In genomic region chr6:20691185-20691584, GRCh38 we compare ENCODE assay signal across 24 cellular contexts.
A peak's percentile ranks its signal among the peaks of the same experiment; 100 is the strongest.
DNase-seq lines count a peak whose midpoint lies in the region; ATAC-seq and TF ChIP-seq lines count a peak whose summit lies in the region.
"Had no signal": no experiment of that assay in that cellular context is flagged by ENCODE, and none has a peak within 500 bp of the region (broad histone marks: within the 10 kb centered on the region; RNA-seq: fewer than 3 reads in every experiment).

No MANE protein-coding gene starts in this region.

- 100% methylated on average over 2 of the region's 5 CpGs for WGBS in mesenchymal stem cell
- 97% methylated on average over 5 of the region's 5 CpGs for WGBS in SK-N-SH (ENCODE audit: low lambda C conversion rate)

- no peaks in the 10 kb centered on the region for H3K9me3 Mint-ChIP-seq in Caco-2 (ENCODE audit: unreplicated experiment)
- no peaks in the 10 kb centered on the region for H3K9me3 Mint-ChIP-seq in activated CD8-positive, alpha-beta T cell treated with anti-CD3 and anti-CD28 coated beads, Interleukin-2, amount 10 ng/mL, durations not matched to agents 7 days and 5 days (ENCODE audit: insufficient read depth)
- H3K9me3 Mint-ChIP-seq: CD8-positive, alpha-beta T cell; T-helper 2 cell treated with Interferon-gamma antibody and Interleukin-4, amounts not matched to agents 5 μg/mL and 100 μg/mL, for 36 hours had no signal

- ATAC-seq in activated CD8-positive, alpha-beta T cell treated with anti-CD3 and anti-CD28 coated beads, Interleukin-2, amount 10 ng/mL, durations not matched to agents 7 days and 5 days: no peak
- ATAC-seq: activated CD4-positive, CD25-positive, alpha-beta regulatory T cell treated with anti-CD3 and anti-CD28 coated beads, Interleukin-2, amount 50 U/mL, for 24 hours; CD8-positive, alpha-beta T cell; HCT116 had no signal

- no peak overlapping the region for H3K23ac ChIP-seq in mesenchymal stem cell (ENCODE audit: low read length in 2 of 2)

- peak overlapping the region; percentile 7 to 89 for H2BK12ac ChIP-seq in mesenchymal stem cell (ENCODE audit: low read length in 2 of 2)

- TF ChIP-seq EP300 in SK-N-SH (IDR thresholded peaks at IDR 0.05; ENCODE audit: borderline replicate concordance in 1 of 2, low read depth in 1 of 2, low read length in 1 of 2): no peak

- no peak overlapping the region for H2AK5ac ChIP-seq in mesenchymal stem cell (ENCODE audit: low read length, severe bottlenecking)

- no peak overlapping the region for H3K27ac ChIP-seq in mesenchymal stem cell (ENCODE audit: low read length, poor library complexity, severe bottlenecking)
- H3K27ac ChIP-seq in SK-N-SH (ENCODE audit: low read depth in 2 of 2, low read length in 1 of 2): no peak overlapping the region
- H3K27ac ChIP-seq: KMS-11, prostate gland, SJSA1, suprapubic skin had no signal

- BruUV-seq in Caco-2 (replicated peaks; lab: Mats Ljungman, UMichigan): no TSS peak

- no peak overlapping the region for H3K4me3 Mint-ChIP-seq in Caco-2 (ENCODE audit: unreplicated experiment)
- H3K4me3 Mint-ChIP-seq in activated CD8-positive, alpha-beta T cell treated with anti-CD3 and anti-CD28 coated beads, Interleukin-2, amount 10 ng/mL, durations not matched to agents 7 days and 5 days: no peak overlapping the region
- H3K4me3 Mint-ChIP-seq: CD8-positive, alpha-beta T cell; naive B cell; T-helper 2 cell treated with Interferon-gamma antibody and Interleukin-4, amounts not matched to agents 5 μg/mL and 100 μg/mL, for 36 hours had no signal

- peak; percentile 41 for DNase-seq in DMS53 treated with DMSO at 0.1 percent for 48 hours (lab: John Stamatoyannopoulos, UW; ENCODE audit: unreplicated experiment)
- peak; percentile 60 to 83 for DNase-seq in NCI-H2081 (lab: John Stamatoyannopoulos, UW)
- peak; percentile 95 for DNase-seq in NCI-H748 (lab: John Stamatoyannopoulos, UW; ENCODE audit: unreplicated experiment)
- DNase-seq in mesenchymal stem cell: no peak
- DNase-seq in Caco-2: no peak
- no peak for DNase-seq in SK-N-SH
- DNase-seq in activated CD8-positive, alpha-beta T cell treated with anti-CD3 and anti-CD28 coated beads, Interleukin-2, amount 10 ng/mL, durations not matched to agents 7 days and 5 days: no peak
- no peak for DNase-seq in OCI-M2 (lab: John Stamatoyannopoulos, UW; ENCODE audit: unreplicated experiment)
- DNase-seq: amniotic stem cell; CD8-positive, alpha-beta T cell; effector CD4-positive, alpha-beta T cell; head of caudate nucleus; naive B cell; NCI-H1930; small intestine; stimulated activated CD4-positive, alpha-beta T cell treated with anti-CD3 and anti-CD28 coated beads, Interleukin-4, amount 100 ng/mL, for 4 hours; stimulated activated CD8-positive, alpha-beta memory T cell treated with anti-CD3 and anti-CD28 coated beads, Interleukin-4, amount 100 ng/mL, for 48 hours had no signal

- POLR2A ChIA-PET in Caco-2 (lab: Charles Lee): no interaction called here
- POLR2A ChIA-PET in SK-N-SH (lab: Yijun Ruan, JAX): no interaction called here
- POLR2A ChIA-PET in activated CD8-positive, alpha-beta T cell treated with anti-CD3 and anti-CD28 coated beads, Interleukin-2, amount 10 ng/mL, durations not matched to agents 7 days and 5 days (lab: Charles Lee): no interaction called here

- intact Hi-C loops in Caco-2 (cut with micrococcal nuclease; ENCODE audit: unreplicated experiment): no loop called here

- no peak overlapping the region for H2BK5ac ChIP-seq in mesenchymal stem cell (ENCODE audit: low read depth, low read length, poor library complexity, severe bottlenecking)

- H3K9me3 ChIP-seq in mesenchymal stem cell (ENCODE audit: control insufficient read depth, low read length) (no peaks in the 10 kb centered on the region), Caco-2 (no peaks in the 10 kb centered on the region), SK-N-SH (no peaks in the 10 kb centered on the region)
- H3K9me3 ChIP-seq: prostate gland, SJSA1, suprapubic skin had no signal

- H3K9me2 ChIP-seq in SK-N-SH: no peaks in the 10 kb centered on the region

- H3K27me3 Mint-ChIP-seq in Caco-2 (ENCODE audit: insufficient read depth, unreplicated experiment): no peaks in the 10 kb centered on the region
- H3K27me3 Mint-ChIP-seq in activated CD8-positive, alpha-beta T cell treated with anti-CD3 and anti-CD28 coated beads, Interleukin-2, amount 10 ng/mL, durations not matched to agents 7 days and 5 days (ENCODE audit: low read depth): no peaks in the 10 kb centered on the region
- H3K27me3 Mint-ChIP-seq: naive B cell had no signal

- H2AFZ ChIP-seq in mesenchymal stem cell (ENCODE audit: low read depth, low read length) (no peak overlapping the region), SK-N-SH (ENCODE audit: low read depth) (no peak overlapping the region)

- H3K4me1 Mint-ChIP-seq in Caco-2 (ENCODE audit: low read depth, unreplicated experiment): peaks cover 8% of the 10 kb centered on the region
- peaks cover 19% of the 10 kb centered on the region for H3K4me1 Mint-ChIP-seq in activated CD8-positive, alpha-beta T cell treated with anti-CD3 and anti-CD28 coated beads, Interleukin-2, amount 10 ng/mL, durations not matched to agents 7 days and 5 days (ENCODE audit: low read depth)

- H3K36me3 Mint-ChIP-seq in Caco-2 (ENCODE audit: insufficient read depth, unreplicated experiment): no peaks in the 10 kb centered on the region
- H3K36me3 Mint-ChIP-seq in activated CD8-positive, alpha-beta T cell treated with anti-CD3 and anti-CD28 coated beads, Interleukin-2, amount 10 ng/mL, durations not matched to agents 7 days and 5 days (ENCODE audit: low read depth): peaks cover 4% of the 10 kb centered on the region
- H3K36me3 Mint-ChIP-seq: CD8-positive, alpha-beta T cell; naive B cell had no signal

- TF ChIP-seq RAD21 in SK-N-SH (IDR thresholded peaks at IDR 0.05; ENCODE audit: low read length): no peak

- peaks cover 5% of the 10 kb centered on the region for H3F3A ChIP-seq in SK-N-SH (replicated peaks; ENCODE audit: insufficient read depth)

- no peak overlapping the region for H2BK15ac ChIP-seq in mesenchymal stem cell (ENCODE audit: low read depth, poor library complexity, severe bottlenecking)

- peaks cover 19% of the 10 kb centered on the region for H3K79me1 ChIP-seq in mesenchymal stem cell (replicated peaks; ENCODE audit: low read length, poor library complexity, severe bottlenecking)

- TF ChIP-seq CTCF in Caco-2 (IDR thresholded peaks at IDR 0.05; ENCODE audit: insufficient read depth in 1 of 2, low read depth in 1 of 2, low read length in 1 of 2, severe bottlenecking in 1 of 2, unreplicated experiment in 1 of 2) (no peak), SK-N-SH (IDR thresholded peaks at IDR 0.05) (no peak)

- H3K14ac ChIP-seq in mesenchymal stem cell (ENCODE audit: low read length in 2 of 2): no peak overlapping the region

- H3K4me3 ChIP-seq in mesenchymal stem cell (ENCODE audit: insufficient read depth in 1 of 2, low read depth in 1 of 2, low read length in 2 of 2) (no peak overlapping the region), Caco-2 (ENCODE audit: low read depth, low read length) (no peak overlapping the region), SK-N-SH (ENCODE audit: low read depth in 2 of 2, low read length in 1 of 2) (no peak overlapping the region)
- H3K4me3 ChIP-seq: prostate gland, SJSA1, suprapubic skin had no signal

- H3K18ac ChIP-seq in mesenchymal stem cell (ENCODE audit: low read depth in 1 of 2, low read length in 2 of 2): peak overlapping the region in 1 of 2 experiments; percentile 37

- H3K9ac ChIP-seq in mesenchymal stem cell (ENCODE audit: low read length) (no peak overlapping the region), SK-N-SH (no peak overlapping the region)
- H3K9ac ChIP-seq: KMS-11 had no signal

- no peaks in the 10 kb centered on the region; the same call in 1 of the 2 replicates for H3K79me2 ChIP-seq in SK-N-SH (ENCODE audit: insufficient read depth)

- H3K36me3 ChIP-seq in mesenchymal stem cell (ENCODE audit: control insufficient read depth in 1 of 2, insufficient read depth in 2 of 2, low read depth in 1 of 2, low read length in 2 of 2): no peaks in the 10 kb centered on the region
- H3K36me3 ChIP-seq in Caco-2 (ENCODE audit: control insufficient read depth, insufficient read depth, low read length): no peaks in the 10 kb centered on the region
- no peaks in the 10 kb centered on the region for H3K36me3 ChIP-seq in SK-N-SH (replicated peaks in 1 of 2; ENCODE audit: control insufficient read depth in 1 of 2, insufficient read depth in 2 of 2, low read length in 1 of 2)
- H3K36me3 ChIP-seq: prostate gland, SJSA1, suprapubic skin had no signal

- H3K4me2 ChIP-seq in mesenchymal stem cell (ENCODE audit: low read length, poor library complexity, severe bottlenecking) (no peak overlapping the region), SK-N-SH (no peak overlapping the region)
- H3K4me2 ChIP-seq: KMS-11 had no signal

- no peak overlapping the region for H2BK120ac ChIP-seq in mesenchymal stem cell (ENCODE audit: low read depth, low read length)

- no peak overlapping the region for H3K27ac Mint-ChIP-seq in Caco-2 (ENCODE audit: unreplicated experiment)
- no peak overlapping the region for H3K27ac Mint-ChIP-seq in activated CD8-positive, alpha-beta T cell treated with anti-CD3 and anti-CD28 coated beads, Interleukin-2, amount 10 ng/mL, durations not matched to agents 7 days and 5 days
- H3K27ac Mint-ChIP-seq: CD8-positive, alpha-beta T cell; naive B cell; T-helper 2 cell treated with Interferon-gamma antibody and Interleukin-4, amounts not matched to agents 5 μg/mL and 100 μg/mL, for 36 hours had no signal

- H4K8ac ChIP-seq in mesenchymal stem cell (ENCODE audit: low read length): no peak overlapping the region

- no peak overlapping the region for H3K4ac ChIP-seq in mesenchymal stem cell (ENCODE audit: low read depth in 1 of 2, low read length in 2 of 2)

- CTCF ChIA-PET in Caco-2 (lab: Charles Lee): no interaction called here
- CTCF ChIA-PET in SK-N-SH (lab: Yijun Ruan, JAX): interaction anchor here (1.3 kb wide), 1 partner anchor 10 kb away, joined by 7 read pairs; no protein-coding TSS in a partner anchor
- CTCF ChIA-PET in activated CD8-positive, alpha-beta T cell treated with anti-CD3 and anti-CD28 coated beads, Interleukin-2, amount 10 ng/mL, durations not matched to agents 7 days and 5 days (lab: Charles Lee): no interaction called here

- H3K27me3 ChIP-seq in mesenchymal stem cell (ENCODE audit: control insufficient read depth in 1 of 2, insufficient read depth in 1 of 2, low read length in 2 of 2): no peaks in the 10 kb centered on the region
- H3K27me3 ChIP-seq in Caco-2 (replicated peaks; ENCODE audit: control insufficient read depth, insufficient read depth, low read length): no peaks in the 10 kb centered on the region
- no peaks in the 10 kb centered on the region for H3K27me3 ChIP-seq in SK-N-SH (ENCODE audit: insufficient read depth)
- H3K27me3 ChIP-seq: SJSA1, suprapubic skin had no signal

- peaks cover 8% of the 10 kb centered on the region for H3K4me1 ChIP-seq in mesenchymal stem cell (ENCODE audit: control insufficient read depth, insufficient read depth, low read depth, low read length)
- peaks cover 10% of the 10 kb centered on the region for H3K4me1 ChIP-seq in Caco-2
- peaks cover 3 to 15% of the 10 kb centered on the region in 2 experiments; a peak in 3 of 4 replicates for H3K4me1 ChIP-seq in SK-N-SH (ENCODE audit: control insufficient read depth in 1 of 2, insufficient read depth in 2 of 2, low read depth in 1 of 2, low read length in 1 of 2)
- H3K4me1 ChIP-seq: prostate gland, SJSA1 had no signal

- H4K20me1 ChIP-seq in SK-N-SH (ENCODE audit: insufficient read depth): no peaks in the 10 kb centered on the region

- H4K91ac ChIP-seq in mesenchymal stem cell (ENCODE audit: low read length): no peak overlapping the region

Comparison
In these comparisons a context has a peak if more than half of its experiments do, and no peak if none do; other contexts are left out.
1. DNase-seq: peak in DMS53 treated with DMSO at 0.1 percent for 48 hours (single experiment), NCI-H2081 (2 of 2) and NCI-H748 (single experiment); none in mesenchymal stem cell (single experiment), Caco-2 (0 of 2), SK-N-SH (single experiment), activated CD8-positive, alpha-beta T cell treated with anti-CD3 and anti-CD28 coated beads, Interleukin-2, amount 10 ng/mL, durations not matched to agents 7 days and 5 days (single experiment) and OCI-M2 (single experiment).